ENCODE assay signal across 19 cellular contexts in the genomic region with DNA sequence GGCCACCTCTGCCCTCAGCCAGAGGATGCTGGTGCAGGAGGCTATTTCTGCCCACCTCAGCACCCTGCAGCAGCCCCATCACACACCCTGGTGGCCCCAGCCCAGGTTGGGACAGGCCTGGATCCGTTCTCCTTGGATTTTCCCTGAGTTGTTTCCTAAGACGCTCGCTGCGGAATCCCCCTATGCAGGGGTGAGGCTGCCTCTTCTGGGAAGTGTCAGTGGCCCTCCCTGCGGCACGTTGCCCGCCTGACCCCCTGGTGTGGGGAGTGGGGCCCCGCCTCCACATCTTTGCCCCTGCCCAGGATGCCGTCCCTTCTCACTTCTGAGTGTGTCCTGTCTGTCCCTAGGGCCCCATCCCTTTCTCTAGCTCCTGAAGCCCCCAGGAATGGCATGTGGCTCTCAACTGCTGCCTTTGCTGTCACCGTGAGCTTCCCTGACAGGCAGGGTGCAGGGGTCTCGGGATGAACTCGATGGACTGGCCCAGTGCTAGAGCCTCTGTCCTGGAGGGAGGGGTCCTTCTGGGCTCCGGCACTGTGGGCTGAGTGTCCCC. TPM values are rescaled to one million over a fixed set of nuclear protein-coding genes. Genes with fewer than 3 reads are reported as not detected.
A peak's percentile ranks its signal among the peaks of the same experiment; 100 is the strongest.
DNase-seq lines count a peak whose midpoint lies in the region; ATAC-seq and TF ChIP-seq lines count a peak whose summit lies in the region.
"Had no signal": no experiment of that assay in that cellular context is flagged by ENCODE, and none has a peak within 500 bp of the region (broad histone marks: within the 10 kb centered on the region; RNA-seq: fewer than 3 reads in every experiment).

No MANE protein-coding gene starts in this region.

- no peaks in the 10 kb centered on the region for H3K27me3 Mint-ChIP-seq in activated CD4-positive, alpha-beta T cell treated with anti-CD3 and anti-CD28 coated beads for 36 hours
- peaks cover 3% of the 10 kb centered on the region for H3K27me3 Mint-ChIP-seq in activated CD4-positive, alpha-beta T cell treated with anti-CD3 and anti-CD28 coated beads, Interleukin-2, amount 10 ng/mL, durations not matched to agents 24 days and 14 days
- H3K27me3 Mint-ChIP-seq: activated naive CD8-positive, alpha-beta T cell treated with anti-CD3 and anti-CD28 coated beads for 36 hours had no signal

- H3K9me3 ChIP-seq in right cardiac atrium (ENCODE audit: control insufficient read depth, low read length) (no peaks in the 10 kb centered on the region), osteoblast (ENCODE audit: low read depth, low read length) (no peaks in the 10 kb centered on the region), tibial nerve (peaks cover 0 to 3% (median 0%) of the 10 kb centered on the region in 4 donors)
- no peaks in the 10 kb centered on the region for H3K9me3 ChIP-seq in effector memory CD4-positive, alpha-beta T cell (ENCODE audit: control insufficient read depth, low read length)

- H3K4me1 ChIP-seq in right cardiac atrium (ENCODE audit: control insufficient read depth, insufficient read depth, low read length) (no peaks in the 10 kb centered on the region), osteoblast (ENCODE audit: insufficient read depth, low read length) (no peaks in the 10 kb centered on the region), tibial nerve (peaks cover 0 to 33% (median 11%) of the 10 kb centered on the region in 4 donors)
- H3K4me1 ChIP-seq in effector memory CD4-positive, alpha-beta T cell (ENCODE audit: control insufficient read depth, insufficient read depth, low read length, poor library complexity, severe bottlenecking): peaks cover 11% of the 10 kb centered on the region

- no peaks in the 10 kb centered on the region for H3K79me2 ChIP-seq in osteoblast (ENCODE audit: insufficient read depth, low read length)

- POLR2A ChIA-PET in activated CD4-positive, alpha-beta T cell treated with anti-CD3 and anti-CD28 coated beads for 36 hours (lab: Charles Lee): no interaction called here

- H3K27me3 ChIP-seq in right cardiac atrium (ENCODE audit: control insufficient read depth, insufficient read depth): no peaks in the 10 kb centered on the region
- no peaks in the 10 kb centered on the region for H3K27me3 ChIP-seq in osteoblast (ENCODE audit: insufficient read depth, low read length)
- H3K27me3 ChIP-seq in tibial nerve: no peaks in the 10 kb centered on the region
- no peaks in the 10 kb centered on the region for H3K27me3 ChIP-seq in effector memory CD4-positive, alpha-beta T cell (replicated peaks; ENCODE audit: control insufficient read depth, insufficient read depth, low read length, poor library complexity, severe bottlenecking)

- no peak overlapping the region for H2AFZ ChIP-seq in osteoblast (ENCODE audit: low read length)
- H2AFZ ChIP-seq: GM23248 had no signal

- no peak for ATAC-seq in right cardiac atrium
- no peak for ATAC-seq in activated CD4-positive, alpha-beta T cell treated with anti-CD3 and anti-CD28 coated beads for 36 hours
- ATAC-seq: activated CD8-positive, alpha-beta T cell treated with anti-CD3 and anti-CD28 coated beads, Interleukin-2, amount 10 ng/mL, durations not matched to agents 7 days and 5 days; natural killer cell had no signal

- H3K4me2 ChIP-seq in osteoblast (ENCODE audit: insufficient read depth, low read length): peak overlapping the region; percentile 60

- TF ChIP-seq POLR2A in tibial nerve (IDR thresholded peaks at IDR 0.05): no peak

- DNase-seq in coronary artery (ENCODE audit: low spot score): no peak
- peak in 2 of 3 donors; percentile 35 to 40 for DNase-seq in right cardiac atrium
- DNase-seq in osteoblast (ENCODE audit: insufficient read length, low spot score, missing footprints): no peak
- no peak for DNase-seq in tibial nerve (ENCODE audit: low spot score in 2 of 2)
- DNase-seq in effector memory CD4-positive, alpha-beta T cell: no peak
- DNase-seq in mesenteric fat pad (ENCODE audit: low spot score): no peak
- DNase-seq in activated CD4-positive, alpha-beta T cell treated with anti-CD3 and anti-CD28 coated beads for 36 hours: no peak
- no peak for DNase-seq in activated CD4-positive, alpha-beta T cell treated with anti-CD3 and anti-CD28 coated beads, Interleukin-2, amount 10 ng/mL, durations not matched to agents 24 days and 14 days
- DNase-seq: activated CD8-positive, alpha-beta T cell treated with anti-CD3 and anti-CD28 coated beads, Interleukin-2, amount 10 ng/mL, durations not matched to agents 7 days and 5 days; activated naive CD8-positive, alpha-beta T cell treated with anti-CD3 and anti-CD28 coated beads for 36 hours; AML-193; GM23248; natural killer cell; NCI-H1694; NCI-H345 had no signal

- H3K9me3 Mint-ChIP-seq in activated CD4-positive, alpha-beta T cell treated with anti-CD3 and anti-CD28 coated beads for 36 hours (ENCODE audit: low read depth): no peaks in the 10 kb centered on the region
- no peaks in the 10 kb centered on the region for H3K9me3 Mint-ChIP-seq in activated CD4-positive, alpha-beta T cell treated with anti-CD3 and anti-CD28 coated beads, Interleukin-2, amount 10 ng/mL, durations not matched to agents 24 days and 14 days
- H3K9me3 Mint-ChIP-seq: activated naive CD8-positive, alpha-beta T cell treated with anti-CD3 and anti-CD28 coated beads for 36 hours; natural killer cell had no signal

- TF ChIP-seq CTCF in coronary artery (IDR thresholded peaks at IDR 0.05) (no peak), osteoblast (IDR thresholded peaks at IDR 0.05; ENCODE audit: extremely low read depth, low read depth, low read length) (no peak), tibial nerve (IDR thresholded peaks at IDR 0.05) (no peak)

- H3K4me3 Mint-ChIP-seq in activated CD4-positive, alpha-beta T cell treated with anti-CD3 and anti-CD28 coated beads for 36 hours: no peak overlapping the region
- H3K4me3 Mint-ChIP-seq in activated CD4-positive, alpha-beta T cell treated with anti-CD3 and anti-CD28 coated beads, Interleukin-2, amount 10 ng/mL, durations not matched to agents 24 days and 14 days: no peak overlapping the region
- H3K4me3 Mint-ChIP-seq: activated CD8-positive, alpha-beta T cell treated with anti-CD3 and anti-CD28 coated beads, Interleukin-2, amount 10 ng/mL, durations not matched to agents 7 days and 5 days; activated naive CD8-positive, alpha-beta T cell treated with anti-CD3 and anti-CD28 coated beads for 36 hours; natural killer cell had no signal

- H3K36me3 Mint-ChIP-seq in activated CD4-positive, alpha-beta T cell treated with anti-CD3 and anti-CD28 coated beads for 36 hours (ENCODE audit: low read depth): no peaks in the 10 kb centered on the region
- no peaks in the 10 kb centered on the region for H3K36me3 Mint-ChIP-seq in activated CD4-positive, alpha-beta T cell treated with anti-CD3 and anti-CD28 coated beads, Interleukin-2, amount 10 ng/mL, durations not matched to agents 24 days and 14 days (ENCODE audit: low read depth)
- H3K36me3 Mint-ChIP-seq: activated naive CD8-positive, alpha-beta T cell treated with anti-CD3 and anti-CD28 coated beads for 36 hours; natural killer cell had no signal

- peaks cover 3% of the 10 kb centered on the region for H3K4me1 Mint-ChIP-seq in activated CD4-positive, alpha-beta T cell treated with anti-CD3 and anti-CD28 coated beads for 36 hours
- H3K4me1 Mint-ChIP-seq in activated CD4-positive, alpha-beta T cell treated with anti-CD3 and anti-CD28 coated beads, Interleukin-2, amount 10 ng/mL, durations not matched to agents 24 days and 14 days: peaks cover 3% of the 10 kb centered on the region

- H3K36me3 ChIP-seq in osteoblast (ENCODE audit: insufficient read depth, low read length): no peaks in the 10 kb centered on the region
- H3K36me3 ChIP-seq in tibial nerve: no peaks in the 10 kb centered on the region
- H3K36me3 ChIP-seq in effector memory CD4-positive, alpha-beta T cell (ENCODE audit: control insufficient read depth, insufficient read depth, low read length): no peaks in the 10 kb centered on the region

- 71% methylated on average over 13 of the region's 13 CpGs for WGBS in right cardiac atrium
- 70 to 78% methylated on average over 10 to 13 of the region's 13 CpGs for WGBS in tibial nerve, 2 donors

- H3K27ac ChIP-seq in coronary artery: peak overlapping the region in 1 of 2 donors; percentile 72
- peak overlapping the region; percentile 14 for H3K27ac ChIP-seq in right cardiac atrium (ENCODE audit: low read length)
- H3K27ac ChIP-seq in osteoblast (ENCODE audit: low read depth, low read length): no peak overlapping the region
- peak overlapping the region in 3 of 4 donors; percentile 70 to 84 (median 76) for H3K27ac ChIP-seq in tibial nerve
- no peak overlapping the region for H3K27ac ChIP-seq in effector memory CD4-positive, alpha-beta T cell (ENCODE audit: insufficient read depth, low read length, poor library complexity, severe bottlenecking)
- H3K27ac ChIP-seq: GM23248, VCaP had no signal

- no peak for TF ChIP-seq EP300 in tibial nerve (IDR thresholded peaks at IDR 0.05)

- peak overlapping the region; percentile 48 for H3K4me3 ChIP-seq in coronary artery
- no peak overlapping the region for H3K4me3 ChIP-seq in right cardiac atrium (ENCODE audit: low read length)
- H3K4me3 ChIP-seq in osteoblast (ENCODE audit: insufficient read depth, low read length): no peak overlapping the region
- H3K4me3 ChIP-seq in tibial nerve: peak overlapping the region in 2 of 4 donors; percentile 1 to 29
- H3K4me3 ChIP-seq in effector memory CD4-positive, alpha-beta T cell (ENCODE audit: insufficient read depth, low read depth, low read length, poor library complexity, severe bottlenecking): no peak overlapping the region
- H3K4me3 ChIP-seq: GM23248 had no signal

- no peaks in the 10 kb centered on the region for H4K20me1 ChIP-seq in osteoblast (ENCODE audit: insufficient read depth, low read length)

- CTCF ChIA-PET in activated CD4-positive, alpha-beta T cell treated with anti-CD3 and anti-CD28 coated beads for 36 hours (lab: Charles Lee): interaction anchor here (3.0 kb wide), 1 partner anchor 11 kb away, joined by 23 read pairs; no protein-coding TSS in a partner anchor

- no peak overlapping the region for H3K27ac Mint-ChIP-seq in activated CD4-positive, alpha-beta T cell treated with anti-CD3 and anti-CD28 coated beads for 36 hours
- no peak overlapping the region for H3K27ac Mint-ChIP-seq in activated CD4-positive, alpha-beta T cell treated with anti-CD3 and anti-CD28 coated beads, Interleukin-2, amount 10 ng/mL, durations not matched to agents 24 days and 14 days
- H3K27ac Mint-ChIP-seq: activated CD8-positive, alpha-beta T cell treated with anti-CD3 and anti-CD28 coated beads, Interleukin-2, amount 10 ng/mL, durations not matched to agents 7 days and 5 days; activated naive CD8-positive, alpha-beta T cell treated with anti-CD3 and anti-CD28 coated beads for 36 hours; natural killer cell had no signal

- intact Hi-C loops in right cardiac atrium (cut with DNase I): no loop called here
- intact Hi-C loops in activated CD4-positive, alpha-beta T cell treated with anti-CD3 and anti-CD28 coated beads for 36 hours (cut with DNase I, micrococcal nuclease): no loop called here
- intact Hi-C loops in activated CD4-positive, alpha-beta T cell treated with anti-CD3 and anti-CD28 coated beads, Interleukin-2, amount 10 ng/mL, durations not matched to agents 24 days and 14 days (cut with micrococcal nuclease): no loop called here

RNA-seq across cellular contexts. Expression of gene EXOC3L4, which starts 0.6 kb away (rescaled TPM):
- total RNA-seq in right cardiac atrium (1 to 10 TPM in 3 of 4 donors, under 1 TPM in 1; 0.63 to 2.5 (median 1.1) TPM), osteoblast (0.29 TPM in 1 of 2 replicates, not detected in the other), tibial nerve (1 to 10 TPM in 2 of 4 donors, under 1 TPM in 2; 0.63 to 2.1 (median 1.3) TPM), mesenteric fat pad (2.0 TPM)
- polyA plus RNA-seq in right cardiac atrium: 1.4 TPM
- not detected for total RNA-seq in activated CD4-positive, alpha-beta T cell treated with anti-CD3 and anti-CD28 coated beads for 36 hours
- total RNA-seq in activated CD4-positive, alpha-beta T cell treated with anti-CD3 and anti-CD28 coated beads, Interleukin-2, amount 10 ng/mL, durations not matched to agents 24 days and 14 days: not detected in 2 replicates
- total RNA-seq: activated CD8-positive, alpha-beta T cell treated with anti-CD3 and anti-CD28 coated beads, Interleukin-2, amount 10 ng/mL, durations not matched to agents 7 days and 5 days; activated naive CD8-positive, alpha-beta T cell treated with anti-CD3 and anti-CD28 coated beads for 36 hours; dermis microvascular lymphatic vessel endothelial cell; GM23248; M059J; natural killer cell had no signal
- polyA plus RNA-seq: GM23248 had no signal

RNA-seq across cellular contexts. Expression of gene LBHD2, which starts 9.9 kb away (rescaled TPM):
- total RNA-seq in right cardiac atrium (not detected), osteoblast (not detected in 2 replicates), tibial nerve (not detected), mesenteric fat pad (3.1 TPM)
- polyA plus RNA-seq in right cardiac atrium: not detected
- total RNA-seq in activated CD4-positive, alpha-beta T cell treated with anti-CD3 and anti-CD28 coated beads for 36 hours: not detected
- not detected in 2 replicates for total RNA-seq in activated CD4-positive, alpha-beta T cell treated with anti-CD3 and anti-CD28 coated beads, Interleukin-2, amount 10 ng/mL, durations not matched to agents 24 days and 14 days
- total RNA-seq: activated CD8-positive, alpha-beta T cell treated with anti-CD3 and anti-CD28 coated beads, Interleukin-2, amount 10 ng/mL, durations not matched to agents 7 days and 5 days; activated naive CD8-positive, alpha-beta T cell treated with anti-CD3 and anti-CD28 coated beads for 36 hours; dermis microvascular lymphatic vessel endothelial cell; GM23248; M059J; natural killer cell; renal cortical epithelial cell had no signal
- polyA plus RNA-seq: GM23248 had no signal

RNA-seq across cellular contexts. Expression of gene TNFAIP2, which starts 29.3 kb away (rescaled TPM):
- total RNA-seq in right cardiac atrium (10 to 100 TPM; 41.5 to 51.3 (median 49.4) TPM), osteoblast (41.3 and 60.1 TPM in 2 replicates), tibial nerve (10 to 100 TPM; 42.9 to 49.4 (median 47.8) TPM), mesenteric fat pad (211 TPM)
- polyA plus RNA-seq in right cardiac atrium: 46.7 TPM
- 1 to 10 TPM; 1.7 to 1.8 TPM for total RNA-seq in activated CD4-positive, alpha-beta T cell treated with anti-CD3 and anti-CD28 coated beads for 36 hours
- total RNA-seq in activated CD4-positive, alpha-beta T cell treated with anti-CD3 and anti-CD28 coated beads, Interleukin-2, amount 10 ng/mL, durations not matched to agents 24 days and 14 days: 0.37 and 0.50 TPM in 2 replicates

RNA-seq across cellular contexts. Expression of gene CDC42BPB, which starts 36.6 kb away (rescaled TPM):
- total RNA-seq in right cardiac atrium (10 to 100 TPM; 67.0 to 82.5 (median 69.8) TPM), osteoblast (99.9 and 118 TPM in 2 replicates), tibial nerve (100 to 1,000 TPM; 115 to 172 (median 134) TPM), mesenteric fat pad (99.6 TPM)
- 42.5 TPM for polyA plus RNA-seq in right cardiac atrium
- 1 to 10 TPM; 4.0 to 4.4 TPM for total RNA-seq in activated CD4-positive, alpha-beta T cell treated with anti-CD3 and anti-CD28 coated beads for 36 hours
- 1.5 and 1.7 TPM in 2 replicates for total RNA-seq in activated CD4-positive, alpha-beta T cell treated with anti-CD3 and anti-CD28 coated beads, Interleukin-2, amount 10 ng/mL, durations not matched to agents 24 days and 14 days

Comparison
In these comparisons a context has a peak if more than half of its experiments do, and no peak if none do; other contexts are left out.
1. DNase-seq: peak in right cardiac atrium (2 of 3); none in coronary artery (single experiment), osteoblast (single experiment), tibial nerve (0 of 2), effector memory CD4-positive, alpha-beta T cell (0 of 3), mesenteric fat pad (single experiment), activated CD4-positive, alpha-beta T cell treated with anti-CD3 and anti-CD28 coated beads for 36 hours (single experiment) and activated CD4-positive, alpha-beta T cell treated with anti-CD3 and anti-CD28 coated beads, Interleukin-2, amount 10 ng/mL, durations not matched to agents 24 days and 14 days (single experiment).
2. H3K27ac ChIP-seq: peak in right cardiac atrium (single experiment) and tibial nerve (3 of 4); none in osteoblast (single experiment) and effector memory CD4-positive, alpha-beta T cell (single experiment).
3. RNA of gene TNFAIP2, which starts 29.3 kb away (total RNA-seq): 211 TPM in mesenteric fat pad (single experiment), 41.3 to 60.1 TPM in osteoblast, 41.5 to 51.3 TPM in right cardiac atrium and 42.9 to 49.4 TPM in tibial nerve; 1.7 to 1.8 TPM in activated CD4-positive, alpha-beta T cell treated with anti-CD3 and anti-CD28 coated beads for 36 hours and 0.37 to 0.50 TPM in activated CD4-positive, alpha-beta T cell treated with anti-CD3 and anti-CD28 coated beads, Interleukin-2, amount 10 ng/mL, durations not matched to agents 24 days and 14 days; every median in the first group is over 10 times any median in the second.